In genomic region chr1:117237701-117238413, GRCh38 we compare ENCODE assay signal across 12 cellular contexts. TPM values are rescaled to one million over a fixed set of nuclear protein-coding genes. Genes with fewer than 3 reads are reported as not detected.
A peak's percentile ranks its signal among the peaks of the same experiment; 100 is the strongest.
DNase-seq lines count a peak whose midpoint lies in the region; ATAC-seq and TF ChIP-seq lines count a peak whose summit lies in the region.
"Had no signal": no experiment of that assay in that cellular context is flagged by ENCODE, and none has a peak within 500 bp of the region (broad histone marks: within the 10 kb centered on the region; RNA-seq: fewer than 3 reads in every experiment).

No MANE protein-coding gene starts in this region.

- no peak for ATAC-seq in HG02981 (IDR thresholded peaks at IDR 0.05; ENCODE audit: unreplicated experiment)
- ATAC-seq: CD8-positive, alpha-beta T cell; stimulated activated naive B cell treated with anti-CD40 and anti-IgM and Interleukin-4, amounts not matched to agents 10 μg/mL and 1 μg/mL and 100 μg/mL, for 72 hours had no signal

- TF ChIP-seq CTCF in fibroblast of pulmonary artery (IDR thresholded peaks at IDR 0.05; ENCODE audit: low read length, missing control alignments) = no peak

- peak; percentile 8 for DNase-seq in ELF-1 (ENCODE audit: low read depth, low spot score)
- DNase-seq in NCI-H446 treated with DMSO at 0.1 percent for 48 hours (lab: John Stamatoyannopoulos, UW) = peak; percentile 27
- DNase-seq in fibroblast of pulmonary artery (ENCODE audit: low read depth) = peak; percentile 26
- peak; percentile 86 for DNase-seq in renal cortical epithelial cell (ENCODE audit: low read depth)
- no peak for DNase-seq in NCI-H187 treated with DMSO at 0.1 percent for 48 hours (lab: John Stamatoyannopoulos, UW)
- DNase-seq in activated effector memory CD4-positive, alpha-beta T cell treated with anti-CD3 and anti-CD28 coated beads, Interleukin-2, amount 50 U/mL, for 16 hours = no peak
- no peak for DNase-seq in amniotic stem cell (lab: John Stamatoyannopoulos, UW)
- DNase-seq: CD8-positive, alpha-beta T cell; NCI-H1694 treated with DMSO at 0.1 percent for 48 hours; stimulated activated naive B cell treated with anti-CD40 and anti-IgM and Interleukin-4, amounts not matched to agents 10 μg/mL and 1 μg/mL and 100 μg/mL, for 72 hours had no signal

- no peak overlapping the region for H3K4me3 ChIP-seq in fibroblast of pulmonary artery (replicated peaks; ENCODE audit: low read depth, low read length)

RNA-seq across cellular contexts. Expression of gene VTCN1, which starts 27.1 kb away (rescaled TPM):
- 16.3 and 19.9 TPM in 2 replicates for total RNA-seq in renal cortical epithelial cell
- total RNA-seq: CD8-positive, alpha-beta T cell; chondrocyte had no signal

Comparison
In these comparisons a context has a peak if more than half of its experiments do, and no peak if none do; other contexts are left out.
1. DNase-seq: peak in ELF-1 (single experiment), NCI-H446 treated with DMSO at 0.1 percent for 48 hours (single experiment), fibroblast of pulmonary artery (single experiment) and renal cortical epithelial cell (single experiment); none in NCI-H187 treated with DMSO at 0.1 percent for 48 hours (single experiment), activated effector memory CD4-positive, alpha-beta T cell treated with anti-CD3 and anti-CD28 coated beads, Interleukin-2, amount 50 U/mL, for 16 hours (single experiment) and amniotic stem cell (single experiment).